Comparison of ENCODE assay signal across 14 cellular contexts in genomic region chr19:36685835-36686234, GRCh38. TPM values are rescaled to one million over a fixed set of nuclear protein-coding genes. Genes with fewer than 3 reads are reported as not detected.
A peak's percentile ranks its signal among the peaks of the same experiment; 100 is the strongest.
DNase-seq lines count a peak whose midpoint lies in the region; ATAC-seq and TF ChIP-seq lines count a peak whose summit lies in the region.
"Had no signal": no experiment of that assay in that cellular context is flagged by ENCODE, and none has a peak within 500 bp of the region (broad histone marks: within the 10 kb centered on the region; RNA-seq: fewer than 3 reads in every experiment).

No MANE protein-coding gene starts in this region.

- peaks cover 86% of the 10 kb centered on the region for H3K36me3 Mint-ChIP-seq in activated naive CD8-positive, alpha-beta T cell treated with anti-CD3 and anti-CD28 coated beads for 36 hours
- peaks cover 84% of the 10 kb centered on the region for H3K36me3 Mint-ChIP-seq in nephron progenitor cell (ENCODE audit: low read depth)

- peaks cover 16% of the 10 kb centered on the region for H3K4me1 Mint-ChIP-seq in activated naive CD8-positive, alpha-beta T cell treated with anti-CD3 and anti-CD28 coated beads for 36 hours
- H3K4me1 Mint-ChIP-seq in nephron progenitor cell, result peaks cover 28% of the 10 kb centered on the region

- no peak for TF ChIP-seq RAD21 in SK-N-SH (IDR thresholded peaks at IDR 0.05; ENCODE audit: low read length)

- no peaks in the 10 kb centered on the region; the same call in 1 of the 2 replicates for H3K9me2 ChIP-seq in SK-N-SH

- ATAC-seq in SK-N-SH treated with all-trans-retinoic acid at 6 μM for 48 hours, result no peak
- no peak for ATAC-seq in HG02571 (IDR thresholded peaks at IDR 0.05; ENCODE audit: unreplicated experiment)
- ATAC-seq in HG03378 (IDR thresholded peaks at IDR 0.05; ENCODE audit: unreplicated experiment), result no peak
- ATAC-seq: foreskin keratinocyte, upper lobe of right lung had no signal

- H3K4me3 Mint-ChIP-seq in activated naive CD8-positive, alpha-beta T cell treated with anti-CD3 and anti-CD28 coated beads for 36 hours, result peak overlapping the region; percentile 97
- H3K4me3 Mint-ChIP-seq in nephron progenitor cell, result peak overlapping the region; percentile 99

- peaks cover 5% of the 10 kb centered on the region for H3K27me3 Mint-ChIP-seq in activated naive CD8-positive, alpha-beta T cell treated with anti-CD3 and anti-CD28 coated beads for 36 hours
- H3K27me3 Mint-ChIP-seq in nephron progenitor cell (ENCODE audit: low read depth, poor library complexity), result peaks cover 10% of the 10 kb centered on the region

- 91% methylated on average over 2 of the region's 2 CpGs for WGBS in SK-N-SH (ENCODE audit: low lambda C conversion rate)

- TF ChIP-seq CTCF in SK-N-SH (IDR thresholded peaks at IDR 0.05), result no peak
- TF ChIP-seq CTCF in nephron progenitor cell (IDR thresholded peaks at IDR 0.05), result no peak
- TF ChIP-seq CTCF in Peyer's patch (IDR thresholded peaks at IDR 0.05), result no peak

- peaks cover 32% of the 10 kb centered on the region for H3K9me3 Mint-ChIP-seq in activated naive CD8-positive, alpha-beta T cell treated with anti-CD3 and anti-CD28 coated beads for 36 hours
- peaks cover 78% of the 10 kb centered on the region for H3K9me3 Mint-ChIP-seq in nephron progenitor cell

- no peak overlapping the region for H3K27ac ChIP-seq in SK-N-SH (ENCODE audit: low read depth in 2 of 2, low read length in 1 of 2)
- no peak overlapping the region for H3K27ac ChIP-seq in Peyer's patch
- H3K27ac ChIP-seq: coronary artery, foreskin keratinocyte had no signal

- DNase-seq in SK-N-SH, result no peak
- peak; percentile 10 to 14 for DNase-seq in Kasumi-1 (lab: John Stamatoyannopoulos, UW)
- DNase-seq in activated naive CD8-positive, alpha-beta T cell treated with anti-CD3 and anti-CD28 coated beads for 36 hours, result no peak
- no peak for DNase-seq in nephron progenitor cell
- DNase-seq in Peyer's patch, result no peak
- DNase-seq: KG1, kidney glomerular epithelial cell, NCI-H345, upper lobe of right lung had no signal

- H3K36me3 ChIP-seq in SK-N-SH (replicated peaks in 1 of 2; ENCODE audit: control insufficient read depth in 1 of 2, insufficient read depth in 2 of 2, low read length in 1 of 2) (peaks cover 15 to 21% of the 10 kb centered on the region in 2 experiments), Peyer's patch (peaks cover 0 to 22% (median 0%) of the 10 kb centered on the region in 3 donors)

- no peak overlapping the region for H2AFZ ChIP-seq in SK-N-SH (ENCODE audit: low read depth)

- no peaks in the 10 kb centered on the region; the same call in 1 of the 2 replicates for H3K9me3 ChIP-seq in SK-N-SH
- H3K9me3 ChIP-seq in Peyer's patch, result peaks cover 0 to 14% (median 0%) of the 10 kb centered on the region in 4 donors
- H3K9me3 ChIP-seq: upper lobe of right lung had no signal

- H3K4me1 ChIP-seq in SK-N-SH (ENCODE audit: control insufficient read depth in 1 of 2, insufficient read depth in 2 of 2, low read depth in 1 of 2, low read length in 1 of 2) (peaks cover 0 to 6% of the 10 kb centered on the region in 2 experiments; a peak in 1 of 4 replicates), Peyer's patch (peaks cover 0 to 19% (median 8%) of the 10 kb centered on the region in 4 donors)
- H3K4me1 ChIP-seq: foreskin keratinocyte had no signal

- POLR2A ChIA-PET in SK-N-SH (lab: Yijun Ruan, JAX), result no interaction called here

- TF ChIP-seq EP300 in SK-N-SH (IDR thresholded peaks at IDR 0.05; ENCODE audit: borderline replicate concordance in 1 of 2, low read depth in 1 of 2, low read length in 1 of 2), result no peak

- no peak overlapping the region for H3K27ac Mint-ChIP-seq in activated naive CD8-positive, alpha-beta T cell treated with anti-CD3 and anti-CD28 coated beads for 36 hours
- no peak overlapping the region for H3K27ac Mint-ChIP-seq in nephron progenitor cell

- no peak for TF ChIP-seq POLR2A in Peyer's patch (IDR thresholded peaks at IDR 0.05)

- no peak overlapping the region for H3K9ac ChIP-seq in SK-N-SH

- H3K27me3 ChIP-seq in SK-N-SH (ENCODE audit: insufficient read depth) (no peaks in the 10 kb centered on the region), Peyer's patch (no peaks in the 10 kb centered on the region)
- H3K27me3 ChIP-seq: foreskin keratinocyte, upper lobe of right lung had no signal

- H3K79me2 ChIP-seq in SK-N-SH (ENCODE audit: insufficient read depth), result peaks cover 44% of the 10 kb centered on the region

- no peaks in the 10 kb centered on the region for H4K20me1 ChIP-seq in SK-N-SH (ENCODE audit: insufficient read depth)

- CTCF ChIA-PET in SK-N-SH (lab: Yijun Ruan, JAX), result no interaction called here

- H3F3A ChIP-seq in SK-N-SH (replicated peaks; ENCODE audit: insufficient read depth), result no peaks in the 10 kb centered on the region

- peak overlapping the region in 1 of 2 experiments; percentile 90; a peak in 1 of 4 replicates for H3K4me3 ChIP-seq in SK-N-SH (ENCODE audit: low read depth in 2 of 2, low read length in 1 of 2)
- no peak overlapping the region for H3K4me3 ChIP-seq in Peyer's patch

- H3K4me2 ChIP-seq in SK-N-SH, result peak overlapping the region; percentile 75

TF ChIP-seq in SK-N-SH, 30 proteins besides CTCF, POLR2A, EP300 and RAD21 (continues in another document):
- TF ChIP-seq FOXM1 (IDR thresholded peaks at IDR 0.05; ENCODE audit: low read depth), result no peak
- TF ChIP-seq GATA2 (CRISPR knock-in tag; IDR thresholded peaks at IDR 0.05), result no peak
- TF ChIP-seq IRF3 (IDR thresholded peaks at IDR 0.05; ENCODE audit: low read depth, low read length), result no peak
- TF ChIP-seq FOXJ3 (CRISPR knock-in tag; IDR thresholded peaks at IDR 0.05), result no peak
- no peak for TF ChIP-seq ZBTB33 (IDR thresholded peaks at IDR 0.05; ENCODE audit: borderline replicate concordance, low read depth)

TF ChIP-seq in SK-N-SH treated with all-trans-retinoic acid at 6 μM for 48 hours, 23 proteins besides CTCF, POLR2A, EP300 and RAD21 (continues in another document):
- TF ChIP-seq CSRNP3 (CRISPR knock-in tag; IDR thresholded peaks at IDR 0.05) (no peak), BACH2 (CRISPR knock-in tag; IDR thresholded peaks at IDR 0.05; ENCODE audit: borderline replicate concordance) (no peak), ZFP30 (CRISPR knock-in tag; IDR thresholded peaks at IDR 0.05) (no peak), PPARA (CRISPR knock-in tag; IDR thresholded peaks at IDR 0.05; ENCODE audit: borderline replicate concordance) (no peak), GLIS3 (CRISPR knock-in tag; IDR thresholded peaks at IDR 0.05) (no peak), CSDC2 (CRISPR knock-in tag; IDR thresholded peaks at IDR 0.05) (no peak), ESRRG (CRISPR knock-in tag; IDR thresholded peaks at IDR 0.05) (no peak), CREB5 (CRISPR knock-in tag; IDR thresholded peaks at IDR 0.05; ENCODE audit: low read depth) (no peak), TOX (CRISPR knock-in tag; IDR thresholded peaks at IDR 0.05; ENCODE audit: borderline replicate concordance) (no peak)

RNA-seq across cellular contexts. Expression of gene ZNF567, which starts 1.6 kb away (rescaled TPM):
- 4.1 and 4.5 TPM in 2 replicates for polyA plus RNA-seq in SK-N-SH (2012; rRNA removed)
- 3.9 and 4.8 TPM in 2 replicates for polyA plus RNA-seq in SK-N-SH (2012; cell fraction: cytosol; rRNA removed)
- polyA plus RNA-seq in SK-N-SH (2012; cell fraction: nucleus; rRNA removed), result 3.4 and 8.4 TPM in 2 replicates
- total RNA-seq in activated naive CD8-positive, alpha-beta T cell treated with anti-CD3 and anti-CD28 coated beads for 36 hours, result 1 to 10 TPM; 8.0 to 9.4 TPM
- total RNA-seq in Peyer's patch, result 10 to 100 TPM in 1 of 4 donors, 1 to 10 TPM in 3; 5.3 to 18.2 (median 8.7) TPM

RNA-seq across cellular contexts. Expression of gene ZNF461, which starts 19.2 kb away (rescaled TPM):
- 2.8 and 5.1 TPM in 2 replicates for polyA plus RNA-seq in SK-N-SH (2012; rRNA removed)
- 2.8 and 3.5 TPM in 2 replicates for polyA plus RNA-seq in SK-N-SH (2012; cell fraction: cytosol; rRNA removed)
- polyA plus RNA-seq in SK-N-SH (2012; cell fraction: nucleus; rRNA removed), result 7.9 and 15.2 TPM in 2 replicates
- 1 to 10 TPM; 7.2 to 8.3 TPM for total RNA-seq in activated naive CD8-positive, alpha-beta T cell treated with anti-CD3 and anti-CD28 coated beads for 36 hours
- 10 to 100 TPM in 1 of 4 donors, 1 to 10 TPM in 3; 5.4 to 14.9 (median 8.5) TPM for total RNA-seq in Peyer's patch

Comparison
In these comparisons a context has a peak if more than half of its experiments do, and no peak if none do; other contexts are left out.
1. DNase-seq: peak in Kasumi-1 (2 of 2); none in SK-N-SH (single experiment), activated naive CD8-positive, alpha-beta T cell treated with anti-CD3 and anti-CD28 coated beads for 36 hours (single experiment), nephron progenitor cell (single experiment) and Peyer's patch (0 of 3).